Comparison of ENCODE assay signal across 1 cellular context in the genomic region with DNA sequence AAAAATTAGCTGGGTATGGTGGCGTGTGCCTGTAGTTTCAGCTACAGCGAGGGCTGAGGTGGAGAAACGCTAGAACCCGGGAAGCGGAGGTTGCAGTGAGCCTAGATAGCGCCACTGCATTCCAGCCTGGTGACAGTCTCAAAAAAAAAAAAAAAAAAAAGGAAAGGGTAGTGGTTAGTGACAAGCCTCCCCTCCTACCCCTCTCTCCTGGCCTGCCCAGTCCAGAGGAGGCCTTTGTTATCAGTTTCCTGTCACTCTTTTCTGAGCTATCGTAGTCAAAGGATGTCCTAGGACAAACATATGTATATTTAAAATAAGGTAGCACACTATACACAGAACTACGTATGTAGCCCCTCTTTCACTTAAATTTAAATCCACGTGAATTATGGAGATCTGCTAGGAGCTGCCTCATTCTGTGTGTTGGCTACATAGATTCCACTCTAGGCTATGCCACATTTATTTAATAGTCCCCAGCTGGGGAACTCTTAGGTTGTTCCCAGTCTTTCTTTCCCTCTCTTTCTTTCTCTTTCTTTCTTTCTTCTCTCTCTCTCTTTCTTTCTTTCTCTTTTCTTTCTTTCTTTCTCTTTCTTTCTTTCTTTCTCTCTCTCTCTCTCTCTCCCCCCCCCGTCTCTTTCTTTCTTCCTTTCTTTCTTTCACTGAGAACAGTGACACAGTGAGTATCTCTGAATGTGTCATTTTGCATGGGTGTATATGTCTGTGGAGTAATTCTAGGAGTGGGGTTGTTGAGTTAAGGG.
A peak's percentile ranks its signal among the peaks of the same experiment; 100 is the strongest.
TF ChIP-seq lines count a peak whose summit lies in the region.

No MANE protein-coding gene starts in this region.

TF ChIP-seq in K562, 482 proteins besides CTCF, POLR2A, EP300 and RAD21:
- TF ChIP-seq ZSCAN32 (CRISPR knock-in tag; IDR thresholded peaks at IDR 0.05) (no peak), NELFE (IDR thresholded peaks at IDR 0.05; ENCODE audit: insufficient read depth, insufficient read length) (no peak), ZNF384 (IDR thresholded peaks at IDR 0.05; ENCODE audit: low read depth, low read length) (peak; percentile 52)
- TF ChIP-seq, protein P1, sequence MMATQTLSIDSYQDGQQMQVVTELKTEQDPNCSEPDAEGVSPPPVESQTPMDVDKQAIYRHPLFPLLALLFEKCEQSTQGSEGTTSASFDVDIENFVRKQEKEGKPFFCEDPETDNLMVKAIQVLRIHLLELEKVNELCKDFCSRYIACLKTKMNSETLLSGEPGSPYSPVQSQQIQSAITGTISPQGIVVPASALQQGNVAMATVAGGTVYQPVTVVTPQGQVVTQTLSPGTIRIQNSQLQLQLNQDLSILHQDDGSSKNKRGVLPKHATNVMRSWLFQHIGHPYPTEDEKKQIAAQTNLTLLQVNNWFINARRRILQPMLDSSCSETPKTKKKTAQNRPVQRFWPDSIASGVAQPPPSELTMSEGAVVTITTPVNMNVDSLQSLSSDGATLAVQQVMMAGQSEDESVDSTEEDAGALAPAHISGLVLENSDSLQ (IDR thresholded peaks at IDR 0.05): peak; percentile 54
- TF ChIP-seq, protein P2, sequence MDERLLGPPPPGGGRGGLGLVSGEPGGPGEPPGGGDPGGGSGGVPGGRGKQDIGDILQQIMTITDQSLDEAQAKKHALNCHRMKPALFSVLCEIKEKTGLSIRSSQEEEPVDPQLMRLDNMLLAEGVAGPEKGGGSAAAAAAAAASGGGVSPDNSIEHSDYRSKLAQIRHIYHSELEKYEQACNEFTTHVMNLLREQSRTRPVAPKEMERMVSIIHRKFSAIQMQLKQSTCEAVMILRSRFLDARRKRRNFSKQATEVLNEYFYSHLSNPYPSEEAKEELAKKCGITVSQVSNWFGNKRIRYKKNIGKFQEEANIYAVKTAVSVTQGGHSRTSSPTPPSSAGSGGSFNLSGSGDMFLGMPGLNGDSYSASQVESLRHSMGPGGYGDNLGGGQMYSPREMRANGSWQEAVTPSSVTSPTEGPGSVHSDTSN (CRISPR knock-in tag; IDR thresholded peaks at IDR 0.05; ENCODE audit: low read depth): no peak
- TF ChIP-seq, protein P2 (tag; conservative IDR thresholded peaks at IDR 0.05; ENCODE audit: low read depth): 0 out of 2 replicates have a peak, but pooled peaks have one; percentile 10
- TF ChIP-seq, protein P3, sequence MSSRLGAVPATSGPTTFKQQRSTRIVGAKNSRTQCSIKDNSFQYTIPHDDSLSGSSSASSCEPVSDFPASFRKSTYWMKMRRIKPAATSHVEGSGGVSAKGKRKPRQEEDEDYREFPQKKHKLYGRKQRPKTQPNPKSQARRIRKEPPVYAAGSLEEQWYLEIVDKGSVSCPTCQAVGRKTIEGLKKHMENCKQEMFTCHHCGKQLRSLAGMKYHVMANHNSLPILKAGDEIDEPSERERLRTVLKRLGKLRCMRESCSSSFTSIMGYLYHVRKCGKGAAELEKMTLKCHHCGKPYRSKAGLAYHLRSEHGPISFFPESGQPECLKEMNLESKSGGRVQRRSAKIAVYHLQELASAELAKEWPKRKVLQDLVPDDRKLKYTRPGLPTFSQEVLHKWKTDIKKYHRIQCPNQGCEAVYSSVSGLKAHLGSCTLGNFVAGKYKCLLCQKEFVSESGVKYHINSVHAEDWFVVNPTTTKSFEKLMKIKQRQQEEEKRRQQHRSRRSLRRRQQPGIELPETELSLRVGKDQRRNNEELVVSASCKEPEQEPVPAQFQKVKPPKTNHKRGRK (tag; IDR thresholded peaks at IDR 0.05): peak; percentile 70
TF ChIP-seq in K562: peak in this region for 4.
